8 cellular contexts compared by ENCODE assay signal in the genomic region with DNA sequence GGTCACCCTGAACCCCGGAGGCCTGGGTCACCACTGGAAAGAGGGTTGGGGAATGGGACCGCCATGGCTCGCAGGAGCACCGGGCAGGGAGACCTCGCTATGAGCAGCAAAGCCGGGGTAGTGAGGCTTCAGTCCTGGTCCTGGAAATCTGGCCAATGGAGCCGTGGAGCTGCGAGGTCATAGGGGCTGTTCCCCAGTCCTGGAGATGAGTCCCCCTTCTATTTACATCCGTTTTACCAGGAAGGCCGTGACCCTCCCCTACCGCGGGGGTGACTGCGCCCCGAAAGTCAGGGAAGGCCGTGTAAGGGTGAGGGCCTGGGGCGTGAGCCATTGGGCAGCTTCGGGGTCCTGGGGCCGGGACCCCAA. TPM values are rescaled to one million over a fixed set of nuclear protein-coding genes. Genes with fewer than 3 reads are reported as not detected.
DNase-seq lines count a peak whose midpoint lies in the region; ATAC-seq and TF ChIP-seq lines count a peak whose summit lies in the region.

No MANE protein-coding gene starts in this region.

- peak overlapping the region; percentile 66 for H4K91ac ChIP-seq in mesenchymal stem cell (ENCODE audit: low read length)

- H3K36me3 ChIP-seq in left ventricle myocardium inferior: peaks cover 34% of the 10 kb centered on the region
- peaks cover 40 to 46% of the 10 kb centered on the region in 2 experiments for H3K36me3 ChIP-seq in mesenchymal stem cell (ENCODE audit: control insufficient read depth in 1 of 2, insufficient read depth in 2 of 2, low read depth in 1 of 2, low read length in 2 of 2)
- no peaks in the 10 kb centered on the region for H3K36me3 ChIP-seq in uterus

- peaks cover 52% of the 10 kb centered on the region for H3K4me1 ChIP-seq in left ventricle myocardium inferior
- H3K4me1 ChIP-seq in mesenchymal stem cell (ENCODE audit: control insufficient read depth, insufficient read depth, low read depth, low read length): peaks cover 30% of the 10 kb centered on the region
- H3K4me1 ChIP-seq in uterus: peaks cover 0 to 14% of the 10 kb centered on the region in 2 donors

- H3K23ac ChIP-seq in mesenchymal stem cell (ENCODE audit: low read length in 2 of 2): peak overlapping the region in 1 of 2 experiments; percentile 97

- H4K8ac ChIP-seq in mesenchymal stem cell (ENCODE audit: low read length): peak overlapping the region; percentile 62

- H3K9me3 ChIP-seq in left ventricle myocardium inferior (replicated peaks) (no peaks in the 10 kb centered on the region), mesenchymal stem cell (ENCODE audit: control insufficient read depth, low read length) (no peaks in the 10 kb centered on the region), uterus (no peaks in the 10 kb centered on the region)

- no peaks in the 10 kb centered on the region for H3K9me3 Mint-ChIP-seq in brain

- peak overlapping the region; percentile 77 for H3K4me3 ChIP-seq in left ventricle myocardium inferior
- H3K4me3 ChIP-seq in mesenchymal stem cell (ENCODE audit: insufficient read depth in 1 of 2, low read depth in 1 of 2, low read length in 2 of 2): peak overlapping the region; percentile 68 to 91
- H3K4me3 ChIP-seq in uterus: peak overlapping the region; percentile 45 to 46

- 31% methylated on average over 16 of the region's 18 CpGs for WGBS in mesenchymal stem cell

- peak overlapping the region; percentile 90 for H3K4me2 ChIP-seq in mesenchymal stem cell (ENCODE audit: low read length, poor library complexity, severe bottlenecking)

- peak overlapping the region; percentile 47 for H2BK5ac ChIP-seq in mesenchymal stem cell (ENCODE audit: low read depth, low read length, poor library complexity, severe bottlenecking)

- peak overlapping the region; percentile 88 for H3K9ac ChIP-seq in mesenchymal stem cell (ENCODE audit: low read length)

- peaks cover 4% of the 10 kb centered on the region for H3K27me3 Mint-ChIP-seq in brain

- H3K4ac ChIP-seq in mesenchymal stem cell (ENCODE audit: low read depth in 1 of 2, low read length in 2 of 2): peak overlapping the region; percentile 30 to 92

- intact Hi-C loops in left ventricle myocardium inferior (cut with micrococcal nuclease): no loop called here
- intact Hi-C loops in left cardiac atrium (cut with DNase I): no loop called here
- intact Hi-C loops in uterus (cut with DNase I; ENCODE audit: low total_unique reads): no loop called here
- intact Hi-C loops in head of caudate nucleus (cut with DNase I): no loop called here

- no peak overlapping the region for H2AFZ ChIP-seq in mesenchymal stem cell (ENCODE audit: low read depth, low read length)

- peak overlapping the region; percentile 70 for H2BK15ac ChIP-seq in mesenchymal stem cell (ENCODE audit: low read depth, poor library complexity, severe bottlenecking)

- H2BK12ac ChIP-seq in mesenchymal stem cell (ENCODE audit: low read length in 2 of 2): peak overlapping the region in 1 of 2 experiments; percentile 57

- peak overlapping the region; percentile 97 for H3K27ac ChIP-seq in left ventricle myocardium inferior (replicated peaks)
- no peak overlapping the region for H3K27ac ChIP-seq in mesenchymal stem cell (ENCODE audit: low read length, poor library complexity, severe bottlenecking)
- H3K27ac ChIP-seq in uterus: peak overlapping the region; percentile 81 to 84

- H3K27ac Mint-ChIP-seq in brain: peak overlapping the region; percentile 28 to 89 (median 55)

- DNase-seq in left ventricle myocardium inferior: no peak
- DNase-seq in left cardiac atrium: no peak
- DNase-seq in mesenchymal stem cell: no peak
- no peak for DNase-seq in uterus
- no peak for DNase-seq in head of caudate nucleus
- no peak for DNase-seq in GOT3 (lab: John Stamatoyannopoulos, UW)

- peaks cover 31% of the 10 kb centered on the region for H3K79me1 ChIP-seq in mesenchymal stem cell (replicated peaks; ENCODE audit: low read length, poor library complexity, severe bottlenecking)

- peak overlapping the region; percentile 78 to 84 (median 82) for H3K4me3 Mint-ChIP-seq in brain

- TF ChIP-seq CTCF in left ventricle myocardium inferior (IDR thresholded peaks at IDR 0.05; ENCODE audit: borderline replicate concordance): no peak
- TF ChIP-seq CTCF in brain (conservative IDR thresholded peaks at IDR 0.05): no peak
- no peak for TF ChIP-seq CTCF in uterus (IDR thresholded peaks at IDR 0.05)

- peak overlapping the region; percentile 49 for H2AK5ac ChIP-seq in mesenchymal stem cell (ENCODE audit: low read length, severe bottlenecking)

- H3K27me3 ChIP-seq in left ventricle myocardium inferior (ENCODE audit: low read depth) (no peaks in the 10 kb centered on the region), mesenchymal stem cell (ENCODE audit: control insufficient read depth in 1 of 2, insufficient read depth in 1 of 2, low read length in 2 of 2) (no peaks in the 10 kb centered on the region), uterus (no peaks in the 10 kb centered on the region)

- ATAC-seq in left cardiac atrium (no peak), HG03159 (IDR thresholded peaks at IDR 0.05; ENCODE audit: unreplicated experiment) (no peak)

- H2BK120ac ChIP-seq in mesenchymal stem cell (ENCODE audit: low read depth, low read length): peak overlapping the region; percentile 67

- peak overlapping the region; percentile 63 to 93 for H3K18ac ChIP-seq in mesenchymal stem cell (ENCODE audit: low read depth in 1 of 2, low read length in 2 of 2)

- H3K4me1 Mint-ChIP-seq in brain: peaks cover 32% of the 10 kb centered on the region

- no peak for TF ChIP-seq POLR2A in uterus (IDR thresholded peaks at IDR 0.05)

- H3K36me3 Mint-ChIP-seq in brain: no peaks in the 10 kb centered on the region

- H3K14ac ChIP-seq in mesenchymal stem cell (ENCODE audit: low read length in 2 of 2): peak overlapping the region in 1 of 2 experiments; percentile 83

RNA-seq across cellular contexts. Expression of gene PIDD1, which starts 0.4 kb away (rescaled TPM):
- total RNA-seq in left ventricle myocardium inferior (7.1 TPM), left cardiac atrium (1 to 10 TPM; 8.5 to 9.1 TPM), uterus (10 to 100 TPM in 2 of 4 donors, 1 to 10 TPM in 2; 1.3 to 20.2 (median 10.1) TPM)
- 5.9 TPM for polyA plus RNA-seq in brain (ENCODE audit: insufficient read depth, low read depth, low replicate concordance)
- polyA plus RNA-seq in mesenchymal stem cell (2013, experiment 1 of 2): 8.3 TPM
- 9.2 TPM for polyA plus RNA-seq in mesenchymal stem cell (2013, experiment 2 of 2)

RNA-seq across cellular contexts. Expression of gene RPLP2, which starts 5.2 kb away (rescaled TPM):
- 871 TPM for total RNA-seq in left ventricle myocardium inferior
- total RNA-seq in left cardiac atrium: 1,000 to 10,000 TPM; 1,371 to 1,375 TPM
- 1,764 TPM for polyA plus RNA-seq in brain (ENCODE audit: insufficient read depth, low read depth, low replicate concordance)
- polyA plus RNA-seq in mesenchymal stem cell (2013, experiment 1 of 2): 3,881 TPM
- 4,036 TPM for polyA plus RNA-seq in mesenchymal stem cell (2013, experiment 2 of 2)
- total RNA-seq in uterus: 1,000 to 10,000 TPM in 1 of 4 donors, 100 to 1,000 TPM in 3; 100 to 1,968 (median 496) TPM

RNA-seq across cellular contexts. Expression of gene SLC25A22, which starts 6.5 kb away (rescaled TPM):
- 3.9 TPM for total RNA-seq in left ventricle myocardium inferior
- 10 to 100 TPM in 1 of 2 donors, 1 to 10 TPM in 1; 6.5 to 11.6 TPM for total RNA-seq in left cardiac atrium
- 40.7 TPM for polyA plus RNA-seq in brain (ENCODE audit: insufficient read depth, low read depth, low replicate concordance)
- 11.7 TPM for polyA plus RNA-seq in mesenchymal stem cell (2013, experiment 1 of 2)
- 10.9 TPM for polyA plus RNA-seq in mesenchymal stem cell (2013, experiment 2 of 2)
- 10 to 100 TPM in 1 of 4 donors, 1 to 10 TPM in 2, under 1 TPM in 1; 0.29 to 20.8 (median 5.4) TPM for total RNA-seq in uterus

RNA-seq across cellular contexts. Expression of gene PNPLA2, which starts 14.1 kb away (rescaled TPM):
- total RNA-seq in left ventricle myocardium inferior (300 TPM), left cardiac atrium (100 to 1,000 TPM; 316 to 372 TPM), uterus (10 to 100 TPM; 16.9 to 96.2 (median 37.1) TPM)
- polyA plus RNA-seq in brain (ENCODE audit: insufficient read depth, low read depth, low replicate concordance): 67.9 TPM
- polyA plus RNA-seq in mesenchymal stem cell (2013, experiment 1 of 2): 30.6 TPM
- polyA plus RNA-seq in mesenchymal stem cell (2013, experiment 2 of 2): 30.0 TPM

RNA-seq across cellular contexts. Expression of gene CEND1, which starts 14.7 kb away (rescaled TPM):
- total RNA-seq in left ventricle myocardium inferior (not detected), left cardiac atrium (under 1 TPM in 1 of 2 donors, not detected in 1; 0.58 TPM), uterus (under 1 TPM in 1 of 4 donors, not detected in 3; 0.41 TPM)
- polyA plus RNA-seq in brain (ENCODE audit: insufficient read depth, low read depth, low replicate concordance): 105 TPM
- 0.03 TPM for polyA plus RNA-seq in mesenchymal stem cell (2013, experiment 1 of 2)
- 0.11 TPM for polyA plus RNA-seq in mesenchymal stem cell (2013, experiment 2 of 2)
